In the genomic region with DNA sequence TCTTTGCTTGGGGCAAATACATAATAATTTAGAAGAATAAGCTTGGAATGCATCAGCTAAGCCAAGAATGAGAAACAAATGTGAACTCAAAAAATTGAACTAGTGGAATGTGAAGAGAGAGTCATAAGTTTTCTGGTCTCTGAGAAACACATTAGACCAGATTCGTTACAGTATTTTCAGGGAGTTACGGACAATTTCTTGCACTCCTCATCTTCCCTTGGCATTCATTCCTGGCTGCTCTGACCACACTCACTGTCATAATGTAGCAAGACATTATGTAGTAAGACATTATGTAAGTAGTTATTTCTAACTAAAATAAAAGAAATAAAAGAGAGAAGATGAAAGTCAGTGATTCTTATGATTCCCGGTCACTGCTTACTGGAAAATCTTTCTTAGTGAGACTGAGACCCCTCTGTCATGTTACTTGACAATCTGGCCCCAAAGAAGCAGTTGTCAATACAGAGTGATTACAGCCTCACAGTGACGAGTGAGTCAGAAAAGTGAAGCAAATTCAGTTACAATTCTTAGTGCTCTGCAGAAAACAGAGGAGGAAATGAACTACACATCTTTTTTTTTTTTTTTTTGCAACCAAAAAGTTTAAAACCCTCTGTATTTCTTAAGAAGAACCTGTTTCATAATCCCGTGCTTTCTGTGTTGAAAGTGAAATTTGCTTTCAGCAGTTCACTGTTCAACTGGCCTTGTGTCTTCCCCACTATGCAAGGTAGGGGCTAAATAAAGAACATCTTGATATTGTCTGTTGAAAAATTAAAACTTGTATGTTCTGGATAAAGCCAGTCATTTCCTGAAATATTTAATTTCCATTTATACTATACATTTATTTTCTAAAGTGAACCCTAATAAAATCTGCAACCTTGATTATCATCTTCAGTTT, we compare ENCODE assay signal across 16 cellular contexts. TPM values are rescaled to one million over a fixed set of nuclear protein-coding genes. Genes with fewer than 3 reads are reported as not detected.
A peak's percentile ranks its signal among the peaks of the same experiment; 100 is the strongest.
DNase-seq lines count a peak whose midpoint lies in the region; ATAC-seq and TF ChIP-seq lines count a peak whose summit lies in the region.
"Had no signal": no experiment of that assay in that cellular context is flagged by ENCODE, and none has a peak within 500 bp of the region (broad histone marks: within the 10 kb centered on the region; RNA-seq: fewer than 3 reads in every experiment).

No MANE protein-coding gene starts in this region.

- POLR2A ChIA-PET in Caco-2 (lab: Charles Lee) = no interaction called here

- H3K9me3 ChIP-seq in Caco-2 = no peaks in the 10 kb centered on the region
- H3K9me3 ChIP-seq: adrenal gland had no signal

- no peak overlapping the region for H3K4me3 Mint-ChIP-seq in Caco-2 (ENCODE audit: unreplicated experiment)
- H3K4me3 Mint-ChIP-seq: activated T-cell treated with anti-CD3 and anti-CD28 coated beads, Interleukin-2, amount 50 U/mL, for 4 hours had no signal

- intact Hi-C loops in Caco-2 (cut with micrococcal nuclease; ENCODE audit: unreplicated experiment) = no loop called here

- BruUV-seq in Caco-2 (replicated peaks; lab: Mats Ljungman, UMichigan) = no TSS peak

- H3K36me3 ChIP-seq in Caco-2 (ENCODE audit: control insufficient read depth, insufficient read depth, low read length) = no peaks in the 10 kb centered on the region
- H3K36me3 ChIP-seq: adrenal gland had no signal

- TF ChIP-seq CTCF in NB4 (IDR thresholded peaks at IDR 0.05; ENCODE audit: low read depth, low read length) (no peak), epithelial cell of esophagus (IDR thresholded peaks at IDR 0.05; ENCODE audit: insufficient read depth, low read depth, low read length, missing control alignments) (no peak), omental fat pad (IDR thresholded peaks at IDR 0.05) (no peak), Caco-2 (IDR thresholded peaks at IDR 0.05; ENCODE audit: insufficient read depth in 1 of 2, low read depth in 1 of 2, low read length in 1 of 2, severe bottlenecking in 1 of 2, unreplicated experiment in 1 of 2) (no peak)

- no peak for TF ChIP-seq POLR2A in NB4 (IDR thresholded peaks at IDR 0.05; ENCODE audit: extremely low read depth, insufficient read length)

- H3K27me3 ChIP-seq in Caco-2 (replicated peaks; ENCODE audit: control insufficient read depth, insufficient read depth, low read length) = no peaks in the 10 kb centered on the region; the same call in 1 of the 2 replicates
- H3K27me3 ChIP-seq: adrenal gland had no signal

- H3K4me3 ChIP-seq in NB4 (ENCODE audit: low read depth, low read length) (no peak overlapping the region), epithelial cell of esophagus (ENCODE audit: low read length) (no peak overlapping the region), Caco-2 (ENCODE audit: low read depth, low read length) (no peak overlapping the region)
- H3K4me3 ChIP-seq: adrenal gland, coronary artery had no signal

- H3K27me3 Mint-ChIP-seq in Caco-2 (ENCODE audit: insufficient read depth, unreplicated experiment) = peaks cover 29% of the 10 kb centered on the region

- H3K9me3 Mint-ChIP-seq in Caco-2 (ENCODE audit: unreplicated experiment) = no peaks in the 10 kb centered on the region
- H3K9me3 Mint-ChIP-seq: activated T-cell treated with anti-CD3 and anti-CD28 coated beads, Interleukin-2, amount 50 U/mL, for 4 hours had no signal

- no peak overlapping the region for H3K27ac Mint-ChIP-seq in Caco-2 (ENCODE audit: unreplicated experiment)

- ATAC-seq in omental fat pad (ENCODE audit: low FRiP score) (peak; percentile 25), GM19023 (IDR thresholded peaks at IDR 0.05; ENCODE audit: unreplicated experiment) (no peak)
- ATAC-seq: activated T-cell treated with anti-CD3 and anti-CD28 coated beads, Interleukin-2, amount 50 U/mL, for 4 hours; stimulated activated naive CD8-positive, alpha-beta T cell treated with anti-CD3 and anti-CD28 coated beads, Interleukin-15, Interleukin-2, amounts not matched to agents 100 U/mL and 50 U/mL, for 24 hours had no signal

- CTCF ChIA-PET in Caco-2 (lab: Charles Lee) = no interaction called here

- no peaks in the 10 kb centered on the region for H3K4me1 ChIP-seq in Caco-2
- H3K4me1 ChIP-seq: adrenal gland had no signal

- no peaks in the 10 kb centered on the region for H3K36me3 Mint-ChIP-seq in Caco-2 (ENCODE audit: insufficient read depth, unreplicated experiment)

- no peaks in the 10 kb centered on the region for H3K4me1 Mint-ChIP-seq in Caco-2 (ENCODE audit: low read depth, unreplicated experiment)

- peak; percentile 88 for DNase-seq in CD1c-positive myeloid dendritic cell (ENCODE audit: extremely low spot score)
- peak; percentile 51 for DNase-seq in NB4 (ENCODE audit: low read depth)
- DNase-seq in epithelial cell of esophagus (ENCODE audit: low read depth) = peak; percentile 25
- no peak for DNase-seq in omental fat pad (ENCODE audit: low spot score)
- DNase-seq in Caco-2 = no peak
- no peak for DNase-seq in activated CD4-positive, CD25-positive, alpha-beta regulatory T cell (lab: John Stamatoyannopoulos, UW)
- no peak for DNase-seq in 8988T
- DNase-seq: activated CD4-positive, alpha-beta T cell treated with anti-CD3 and anti-CD28 coated beads for 48 hours; activated T-cell treated with anti-CD3 and anti-CD28 coated beads, Interleukin-2, amount 50 U/mL, for 4 hours; adrenal gland; OCI-M1; stimulated activated naive CD8-positive, alpha-beta T cell treated with anti-CD3 and anti-CD28 coated beads, Interleukin-15, Interleukin-2, amounts not matched to agents 100 U/mL and 50 U/mL, for 24 hours had no signal

RNA-seq across cellular contexts. Expression of gene AQP9, which starts 1.7 kb away (rescaled TPM):
- 10 to 100 TPM; 12.2 to 56.8 (median 36.3) TPM for total RNA-seq in omental fat pad
- total RNA-seq in Caco-2 (2022) = not detected in 2 replicates
- total RNA-seq: fibroblast of lung, pulmonary artery endothelial cell had no signal

Comparison
In these comparisons a context has a peak if more than half of its experiments do, and no peak if none do; other contexts are left out.
1. DNase-seq: peak in CD1c-positive myeloid dendritic cell (single experiment), NB4 (single experiment) and epithelial cell of esophagus (single experiment); none in omental fat pad (single experiment), Caco-2 (0 of 2), activated CD4-positive, CD25-positive, alpha-beta regulatory T cell (0 of 4) and 8988T (single experiment).
2. RNA of gene AQP9, which starts 1.7 kb away (total RNA-seq): 12.2 to 56.8 TPM in omental fat pad; not detected in Caco-2; every median in the first group is over 10 times any median in the second.